ENCODE assay signal across 10 cellular contexts in the genomic region with DNA sequence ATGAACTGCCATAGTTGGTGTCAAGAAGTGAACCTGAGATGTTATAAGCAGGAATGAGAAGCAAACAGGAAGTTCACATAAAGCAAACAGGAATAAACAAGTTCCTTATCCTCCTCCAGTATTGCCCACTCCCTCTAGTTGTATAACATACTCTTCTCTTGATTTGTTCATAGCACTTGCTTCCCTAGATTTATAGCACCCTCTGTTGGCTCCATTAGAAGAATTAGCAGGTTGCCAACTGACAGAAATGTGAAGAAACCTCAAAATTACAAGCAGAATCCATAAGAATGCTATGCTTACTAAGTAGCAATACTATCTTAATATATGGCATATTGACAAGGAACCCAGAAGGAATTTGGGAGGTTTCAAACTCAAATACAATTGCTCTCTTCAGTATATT.
A peak's percentile ranks its signal among the peaks of the same experiment; 100 is the strongest.
DNase-seq lines count a peak whose midpoint lies in the region; ATAC-seq and TF ChIP-seq lines count a peak whose summit lies in the region.
"Had no signal": no experiment of that assay in that cellular context is flagged by ENCODE, and none has a peak within 500 bp of the region (broad histone marks: within the 10 kb centered on the region; RNA-seq: fewer than 3 reads in every experiment).

No MANE protein-coding gene starts in this region.

- H3K4me1 Mint-ChIP-seq in MCF 10A (ENCODE audit: insufficient read depth, unreplicated experiment): no peaks in the 10 kb centered on the region
- no peaks in the 10 kb centered on the region for H3K4me1 Mint-ChIP-seq in type B pancreatic cell (ENCODE audit: unreplicated experiment)
- H3K4me1 Mint-ChIP-seq in nephron progenitor cell: no peaks in the 10 kb centered on the region

- H3K4me3 ChIP-seq in breast epithelium (no peak overlapping the region), OCI-LY1 (ENCODE audit: low read depth, low read length, poor library complexity, severe bottlenecking) (no peak overlapping the region), epithelial cell of esophagus (ENCODE audit: low read length) (no peak overlapping the region)
- H3K4me3 ChIP-seq: MG63 had no signal

- no peaks in the 10 kb centered on the region for H3K9me2 ChIP-seq in OCI-LY1 (ENCODE audit: low read depth, low read length)

- H3K27ac Mint-ChIP-seq in MCF 10A (ENCODE audit: low read depth, unreplicated experiment) (no peak overlapping the region), type B pancreatic cell (no peak overlapping the region), nephron progenitor cell (no peak overlapping the region)
- H3K27ac Mint-ChIP-seq: activated naive CD4-positive, alpha-beta T cell treated with anti-CD3 and anti-CD28 coated beads for 36 hours had no signal

- no peak overlapping the region for H3K4me3 Mint-ChIP-seq in MCF 10A (ENCODE audit: unreplicated experiment)
- H3K4me3 Mint-ChIP-seq in type B pancreatic cell: no peak overlapping the region
- no peak overlapping the region for H3K4me3 Mint-ChIP-seq in nephron progenitor cell
- H3K4me3 Mint-ChIP-seq: activated naive CD4-positive, alpha-beta T cell treated with anti-CD3 and anti-CD28 coated beads for 36 hours had no signal

- H3K4me2 ChIP-seq in OCI-LY1 (ENCODE audit: low read length): no peak overlapping the region

- POLR2A ChIA-PET in MCF 10A (lab: Yijun Ruan, JAX): no interaction called here

- no peak overlapping the region for H2AFZ ChIP-seq in OCI-LY1 (ENCODE audit: low read length)

- H3F3A ChIP-seq in OCI-LY1 (ENCODE audit: insufficient read depth, low read length): no peaks in the 10 kb centered on the region

- H3K36me3 Mint-ChIP-seq in MCF 10A (ENCODE audit: insufficient read depth, unreplicated experiment): no peaks in the 10 kb centered on the region
- no peaks in the 10 kb centered on the region for H3K36me3 Mint-ChIP-seq in type B pancreatic cell
- peaks cover 12% of the 10 kb centered on the region for H3K36me3 Mint-ChIP-seq in nephron progenitor cell (ENCODE audit: low read depth)

- CTCF ChIA-PET in MCF 10A (lab: Yijun Ruan, JAX): interaction anchor here (0.6 to 1.0 kb wide), 3 partner anchors 143 to 345 kb away, joined by 3 read pairs; a partner anchor contains a TSS

- no peaks in the 10 kb centered on the region for H3K27me3 Mint-ChIP-seq in MCF 10A (ENCODE audit: insufficient read depth, unreplicated experiment)
- peaks cover 6% of the 10 kb centered on the region for H3K27me3 Mint-ChIP-seq in type B pancreatic cell
- H3K27me3 Mint-ChIP-seq in nephron progenitor cell (ENCODE audit: low read depth, poor library complexity): no peaks in the 10 kb centered on the region

- H3K9me3 Mint-ChIP-seq in MCF 10A (ENCODE audit: unreplicated experiment) (peaks cover 22% of the 10 kb centered on the region), type B pancreatic cell (no peaks in the 10 kb centered on the region), nephron progenitor cell (peaks cover 16% of the 10 kb centered on the region)

- H3K36me3 ChIP-seq in breast epithelium (no peaks in the 10 kb centered on the region), OCI-LY1 (ENCODE audit: insufficient read depth, low read length) (no peaks in the 10 kb centered on the region)
- H3K36me3 ChIP-seq: MG63 had no signal

- DNase-seq in MCF 10A (ENCODE audit: unreplicated experiment): peak; percentile 35
- no peak for DNase-seq in breast epithelium (ENCODE audit: low spot score in 2 of 2)
- DNase-seq in epithelial cell of esophagus (ENCODE audit: low read depth): peak; percentile 31
- no peak for DNase-seq in type B pancreatic cell (ENCODE audit: extremely low spot score, unreplicated experiment)
- DNase-seq in activated naive CD4-positive, alpha-beta T cell treated with Interleukin-2 at 50 U/mL for 16 hours: no peak
- DNase-seq in nephron progenitor cell: no peak
- DNase-seq: activated naive CD4-positive, alpha-beta T cell treated with anti-CD3 and anti-CD28 coated beads for 36 hours; MG63 had no signal

- intact Hi-C loops in MCF 10A (cut with micrococcal nuclease): loop anchor here (2.0 to 10.0 kb wide), 3 partner anchors 140 to 756 kb away; no protein-coding TSS in a partner anchor
- intact Hi-C loops in breast epithelium (cut with DNase I; ENCODE audit: low total_unique reads): no loop called here

- H3K4me1 ChIP-seq in breast epithelium (no peaks in the 10 kb centered on the region), OCI-LY1 (ENCODE audit: insufficient read depth, low read length, severe bottlenecking) (no peaks in the 10 kb centered on the region)

- TF ChIP-seq CTCF in MCF 10A (IDR thresholded peaks at IDR 0.05; ENCODE audit: unreplicated experiment) (no peak), breast epithelium (IDR thresholded peaks at IDR 0.05) (no peak), OCI-LY1 (IDR thresholded peaks at IDR 0.05; ENCODE audit: low read length) (peak; percentile 30; the same call in 1 of the 2 replicates), epithelial cell of esophagus (IDR thresholded peaks at IDR 0.05; ENCODE audit: insufficient read depth, low read depth, low read length, missing control alignments) (peak; percentile 22), type B pancreatic cell (conservative IDR thresholded peaks at IDR 0.05) (peak; percentile 24), nephron progenitor cell (IDR thresholded peaks at IDR 0.05) (no peak)

- H3K79me2 ChIP-seq in OCI-LY1 (ENCODE audit: insufficient read depth, low read length): no peaks in the 10 kb centered on the region

- H3K9me3 ChIP-seq in breast epithelium: peaks cover 0 to 6% of the 10 kb centered on the region in 2 donors
- H3K9me3 ChIP-seq in OCI-LY1 (ENCODE audit: low read length): no peaks in the 10 kb centered on the region
- H3K9me3 ChIP-seq: MG63 had no signal

- no peak overlapping the region for H3K9ac ChIP-seq in OCI-LY1 (ENCODE audit: low read length)

- no peak for ATAC-seq in GM21528 (IDR thresholded peaks at IDR 0.05; ENCODE audit: low FRiP score, unreplicated experiment)

- H3K27ac ChIP-seq in breast epithelium (no peak overlapping the region), OCI-LY1 (ENCODE audit: low read depth, low read length, poor library complexity, severe bottlenecking) (no peak overlapping the region)

- TF ChIP-seq POLR2A in breast epithelium (IDR thresholded peaks at IDR 0.05): no peak

- no peaks in the 10 kb centered on the region for H4K20me1 ChIP-seq in OCI-LY1 (ENCODE audit: insufficient read depth, low read length)

- H3K27me3 ChIP-seq in breast epithelium (no peaks in the 10 kb centered on the region), OCI-LY1 (ENCODE audit: insufficient read depth, low read length) (no peaks in the 10 kb centered on the region)
- H3K27me3 ChIP-seq: MG63 had no signal

- BruUV-seq in MCF 10A (replicated peaks; lab: Mats Ljungman, UMichigan): no TSS peak

Comparison
In these comparisons a context has a peak if more than half of its experiments do, and no peak if none do; other contexts are left out.
1. DNase-seq: peak in MCF 10A (single experiment) and epithelial cell of esophagus (single experiment); none in breast epithelium (0 of 2), type B pancreatic cell (single experiment), activated naive CD4-positive, alpha-beta T cell treated with Interleukin-2 at 50 U/mL for 16 hours (single experiment) and nephron progenitor cell (single experiment).
2. CTCF ChIP-seq: peak in OCI-LY1 (single experiment), epithelial cell of esophagus (single experiment) and type B pancreatic cell (single experiment); none in MCF 10A (single experiment), breast epithelium (0 of 3) and nephron progenitor cell (single experiment).